ENCODE assay signal across 24 cellular contexts in the genomic region with DNA sequence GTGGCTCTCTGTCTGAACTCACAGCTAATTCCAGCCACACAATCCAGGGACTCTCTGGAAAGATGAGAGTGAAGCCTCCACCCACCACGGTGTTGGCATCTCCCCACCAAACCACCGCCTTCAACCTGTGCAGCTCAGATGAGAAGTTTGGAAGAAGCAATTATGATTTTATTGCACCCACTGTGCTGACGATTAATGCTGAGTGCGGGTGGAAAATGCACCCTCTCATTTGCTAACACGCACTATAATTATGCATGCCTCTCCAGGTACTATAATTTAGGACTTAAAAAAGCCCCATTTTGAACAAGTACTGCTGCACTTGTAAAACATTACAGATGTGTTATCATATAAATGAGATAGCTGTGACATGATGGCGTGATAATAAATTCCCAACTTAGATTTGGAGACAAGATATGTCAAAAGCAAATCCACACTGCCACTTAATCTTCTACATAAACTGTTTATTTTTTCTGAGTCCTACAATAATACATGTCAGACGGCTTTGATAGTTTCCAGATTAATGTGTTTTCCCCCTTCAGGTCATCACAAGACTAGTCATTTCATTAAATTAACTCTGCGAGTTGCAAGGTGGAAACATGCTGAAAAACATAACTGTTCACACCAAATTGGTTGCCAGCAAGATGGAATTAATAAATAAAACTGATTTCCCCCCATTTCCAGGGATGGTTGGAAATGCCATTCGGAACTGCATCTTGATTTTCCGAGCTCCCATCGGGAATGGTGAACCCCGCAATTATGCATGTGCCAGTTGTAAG.
"Had no signal": no experiment of that assay in that cellular context is flagged by ENCODE, and none has a peak within 500 bp of the region (broad histone marks: within the 10 kb centered on the region; RNA-seq: fewer than 3 reads in every experiment).

No MANE protein-coding gene starts in this region.

- ATAC-seq: activated CD8-positive, alpha-beta T cell treated with anti-CD3 and anti-CD28 coated beads, Interleukin-2, amount 10 ng/mL, durations not matched to agents 7 days and 5 days; activated naive CD4-positive, alpha-beta T cell treated with anti-CD3 and anti-CD28 coated beads, Interleukin-2, amount 50 U/mL, for 72 hours; activated naive CD8-positive, alpha-beta T cell treated with anti-CD3 and anti-CD28 coated beads, Interleukin-2, amount 50 U/mL, for 24 hours; body of pancreas; T-helper 17 cell; WTC11 had no signal

- DNase-seq: activated CD4-positive, alpha-beta T cell treated with anti-CD3 and anti-CD28 coated beads for 48 hours; activated CD4-positive, alpha-beta T cell treated with anti-CD3 and anti-CD28 coated beads, Interleukin-2, amount 50 U/mL, for 4 hours; activated CD4-positive, CD25-positive, alpha-beta regulatory T cell treated with anti-CD3 and anti-CD28 coated beads, Interleukin-2, amount 50 U/mL, for 72 hours; activated CD8-positive, alpha-beta T cell treated with anti-CD3 and anti-CD28 coated beads, Interleukin-2, amount 10 ng/mL, durations not matched to agents 7 days and 5 days; activated effector memory CD4-positive, alpha-beta T cell treated with anti-CD3 and anti-CD28 coated beads, Interleukin-2, amount 50 U/mL, for 16 hours; activated naive CD4-positive, alpha-beta T cell treated with Interleukin-2 at 50 U/mL for 16 hours; activated naive CD8-positive, alpha-beta T cell treated with anti-CD3 and anti-CD28 coated beads, Interleukin-2, amount 50 U/mL, for 24 hours; activated T-cell treated with anti-CD3 and anti-CD28 coated beads, Interleukin-2, amount 50 U/mL, for 24 hours; amniotic stem cell; body of pancreas; MG63; MV-4-11; NCI-H1092 treated with DMSO at 0.1 percent for 48 hours; NCI-H1694 treated with DMSO at 0.1 percent for 48 hours; NCI-H2029 treated with DMSO at 0.1 percent for 48 hours; NCI-H226; NCI-H526; Peyer's patch; Right ventricle myocardium superior; SJCRH30; T-helper 17 cell; T-helper 9 cell had no signal
